ENCODE assay signal across 7 cellular contexts in genomic region chr3:30779686-30780287, GRCh38.
DNase-seq lines count a peak whose midpoint lies in the region; ATAC-seq and TF ChIP-seq lines count a peak whose summit lies in the region.

No MANE protein-coding gene starts in this region.

- H3K4me1 Mint-ChIP-seq in T-helper 2 cell treated with Interferon-gamma antibody and Interleukin-4, amounts not matched to agents 5 μg/mL and 100 μg/mL, for 36 hours (ENCODE audit: low read depth) = no peaks in the 10 kb centered on the region

- DNase-seq in GM03348 (ENCODE audit: low spot score) (peak; percentile 27), LHCN-M2 (ENCODE audit: low read depth) (peak; percentile 22), ascending aorta (ENCODE audit: low spot score in 2 of 2) (no peak), mucosa of descending colon (peak in 1 of 3 donors; percentile 49), amygdala (lab: John Stamatoyannopoulos, UW) (no peak)
- no peak for DNase-seq in T-helper 2 cell treated with Interferon-gamma antibody and Interleukin-4, amounts not matched to agents 5 μg/mL and 100 μg/mL, for 36 hours (ENCODE audit: low spot score)

- peak; percentile 61 for ATAC-seq in mucosa of descending colon
- no peak for ATAC-seq in HG02610 (IDR thresholded peaks at IDR 0.05; ENCODE audit: unreplicated experiment)

- no peaks in the 10 kb centered on the region for H3K27me3 ChIP-seq in ascending aorta

- no peaks in the 10 kb centered on the region for H3K9me3 Mint-ChIP-seq in T-helper 2 cell treated with Interferon-gamma antibody and Interleukin-4, amounts not matched to agents 5 μg/mL and 100 μg/mL, for 36 hours

- H3K27ac Mint-ChIP-seq in T-helper 2 cell treated with Interferon-gamma antibody and Interleukin-4, amounts not matched to agents 5 μg/mL and 100 μg/mL, for 36 hours = no peak overlapping the region

- H3K36me3 Mint-ChIP-seq in T-helper 2 cell treated with Interferon-gamma antibody and Interleukin-4, amounts not matched to agents 5 μg/mL and 100 μg/mL, for 36 hours (ENCODE audit: low read depth) = no peaks in the 10 kb centered on the region

- H3K4me3 Mint-ChIP-seq in T-helper 2 cell treated with Interferon-gamma antibody and Interleukin-4, amounts not matched to agents 5 μg/mL and 100 μg/mL, for 36 hours = no peak overlapping the region

- H3K4me3 ChIP-seq in ascending aorta = no peak overlapping the region
- H3K4me3 ChIP-seq in mucosa of descending colon = no peak overlapping the region

- peaks cover 25% of the 10 kb centered on the region for H3K27me3 Mint-ChIP-seq in T-helper 2 cell treated with Interferon-gamma antibody and Interleukin-4, amounts not matched to agents 5 μg/mL and 100 μg/mL, for 36 hours (ENCODE audit: low read depth)

- H3K36me3 ChIP-seq in ascending aorta = no peaks in the 10 kb centered on the region
- no peaks in the 10 kb centered on the region for H3K36me3 ChIP-seq in mucosa of descending colon (ENCODE audit: low read depth)

- intact Hi-C loops in ascending aorta (cut with DNase I) (loop anchor here (10.0 kb wide), 1 partner anchor 755 kb away; the partner anchor contains the start of gene STT3B), mucosa of descending colon (cut with DNase I, micrococcal nuclease) (no loop called here)

- H3K9me3 ChIP-seq in ascending aorta (no peaks in the 10 kb centered on the region), mucosa of descending colon (no peaks in the 10 kb centered on the region)

- no peak overlapping the region for H3K27ac ChIP-seq in ascending aorta

- peak in 2 of 3 experiments; percentile 32 to 48 for TF ChIP-seq CTCF in ascending aorta (IDR thresholded peaks at IDR 0.05)
- TF ChIP-seq CTCF in mucosa of descending colon (IDR thresholded peaks at IDR 0.05) = no peak

- no peaks in the 10 kb centered on the region for H3K4me1 ChIP-seq in ascending aorta
- no peaks in the 10 kb centered on the region for H3K4me1 ChIP-seq in mucosa of descending colon (ENCODE audit: low read depth)

Comparison
In these comparisons a context has a peak if more than half of its experiments do, and no peak if none do; other contexts are left out.
1. DNase-seq: peak in GM03348 (single experiment) and LHCN-M2 (single experiment); none in ascending aorta (0 of 2), amygdala (0 of 56) and T-helper 2 cell treated with Interferon-gamma antibody and Interleukin-4, amounts not matched to agents 5 μg/mL and 100 μg/mL, for 36 hours (single experiment).